In genomic region chr19:51394045-51394836, GRCh38 we compare ENCODE assay signal across 8 cellular contexts. TPM values are rescaled to one million over a fixed set of nuclear protein-coding genes. Genes with fewer than 3 reads are reported as not detected.
A peak's percentile ranks its signal among the peaks of the same experiment; 100 is the strongest.
DNase-seq lines count a peak whose midpoint lies in the region; ATAC-seq and TF ChIP-seq lines count a peak whose summit lies in the region.

No MANE protein-coding gene starts in this region.

- peak overlapping the region; percentile 93 for H3K27ac ChIP-seq in OCI-LY7 (ENCODE audit: low read depth, low read length, poor library complexity, severe bottlenecking)

- CTCF ChIA-PET in OCI-LY7 (lab: Charles Lee; ENCODE audit: unreplicated experiment): no interaction called here

- H3K4me1 ChIP-seq in OCI-LY7 (ENCODE audit: insufficient read depth, low read length, poor library complexity, severe bottlenecking) (peaks cover 30% of the 10 kb centered on the region), mucosa of descending colon (ENCODE audit: low read depth) (peaks cover 8% of the 10 kb centered on the region)

- no peaks in the 10 kb centered on the region for H4K20me1 ChIP-seq in OCI-LY7 (ENCODE audit: insufficient read depth, low read length)

- intact Hi-C loops in OCI-LY7 (cut with micrococcal nuclease; ENCODE audit: unreplicated experiment): loop anchor here (1.0 kb wide), 1 partner anchor 56 kb away; no protein-coding TSS in a partner anchor
- intact Hi-C loops in mucosa of descending colon (cut with DNase I, micrococcal nuclease): no loop called here

- H3K36me3 ChIP-seq in OCI-LY7 (ENCODE audit: insufficient read depth, low read length): no peaks in the 10 kb centered on the region
- no peaks in the 10 kb centered on the region for H3K36me3 ChIP-seq in mucosa of descending colon (ENCODE audit: low read depth)

- no peaks in the 10 kb centered on the region; the same call in 1 of the 2 replicates for H3K79me2 ChIP-seq in OCI-LY7 (ENCODE audit: insufficient read depth, low read depth, low read length)

- H3K4me2 ChIP-seq in OCI-LY7 (ENCODE audit: low read length): peak overlapping the region; percentile 95

- POLR2A ChIA-PET in OCI-LY7 (lab: Charles Lee): interaction anchor here (0.5 to 1.1 kb wide), 3 partner anchors 13 to 1048 kb away, joined by 3 read pairs; partner anchors contain the start of gene SIGLEC10

- H3K9me3 ChIP-seq in OCI-LY7 (ENCODE audit: low read length) (no peaks in the 10 kb centered on the region), mucosa of descending colon (no peaks in the 10 kb centered on the region)

- ATAC-seq in GM19324 (IDR thresholded peaks at IDR 0.05; ENCODE audit: low FRiP score, unreplicated experiment) (peak; percentile 95), HG03460 (IDR thresholded peaks at IDR 0.05; ENCODE audit: unreplicated experiment) (peak; percentile 84), mucosa of descending colon (peak; percentile 98)

- peak; percentile 12 to 96 (median 81) for DNase-seq in C1 segment of cervical spinal cord (lab: John Stamatoyannopoulos, UW)
- DNase-seq in OCI-LY7 (ENCODE audit: low spot score): peak; percentile 100
- DNase-seq in activated T-cell treated with anti-CD3 and anti-CD28 coated beads for 4 hours: peak; percentile 81
- DNase-seq in epithelial cell of proximal tubule (ENCODE audit: low read depth): peak; percentile 94
- DNase-seq in mucosa of descending colon: peak; percentile 90 to 95 (median 94)
- DNase-seq in stimulated activated CD8-positive, alpha-beta memory T cell treated with anti-CD3 and anti-CD28 coated beads, Interleukin-4, amount 100 ng/mL, for 1 hour (ENCODE audit: low read depth in 2 of 2, low spot score in 1 of 2): peak; percentile 56 to 74

- H3K4me3 ChIP-seq in OCI-LY7 (ENCODE audit: low read depth, low read length, poor library complexity, severe bottlenecking) (peak overlapping the region; percentile 85), epithelial cell of proximal tubule (ENCODE audit: low read depth, low read length) (peak overlapping the region; percentile 62), mucosa of descending colon (no peak overlapping the region)

- peak overlapping the region; percentile 83 for H2AFZ ChIP-seq in OCI-LY7 (ENCODE audit: low read length)

- no peaks in the 10 kb centered on the region for H3K9me2 ChIP-seq in OCI-LY7 (ENCODE audit: insufficient read depth, low read length)

- TF ChIP-seq CTCF in OCI-LY7 (conservative IDR thresholded peaks at IDR 0.05; ENCODE audit: low read length) (peak; percentile 30; the same call in 1 of the 2 replicates), epithelial cell of proximal tubule (conservative IDR thresholded peaks at IDR 0.05; ENCODE audit: low read depth, low read length) (peak; percentile 8), mucosa of descending colon (IDR thresholded peaks at IDR 0.05) (no peak)

- BruUV-seq in OCI-LY7 (replicated peaks; lab: Mats Ljungman, UMichigan): no TSS peak

RNA-seq across cellular contexts. Expression of gene C19orf84, which starts 3.9 kb away (rescaled TPM):
- not detected in 2 replicates for total RNA-seq in OCI-LY7 (2014; rRNA removed; shearing (Covaris generic))
- not detected in 2 replicates for total RNA-seq in OCI-LY7 (2022)
- not detected in 2 replicates for total RNA-seq in epithelial cell of proximal tubule
- total RNA-seq in mucosa of descending colon: not detected

RNA-seq across cellular contexts. Expression of gene LIM2, which starts 6.5 kb away (rescaled TPM):
- not detected in 2 replicates for total RNA-seq in OCI-LY7 (2014; rRNA removed; shearing (Covaris generic))
- total RNA-seq in OCI-LY7 (2022) (not detected in 2 replicates), epithelial cell of proximal tubule (not detected in 2 replicates), mucosa of descending colon (not detected)

RNA-seq across cellular contexts. Expression of gene NKG7, which starts 21.8 kb away (rescaled TPM):
- not detected in 2 replicates for total RNA-seq in OCI-LY7 (2014; rRNA removed; shearing (Covaris generic))
- not detected in 2 replicates for total RNA-seq in OCI-LY7 (2022)
- not detected in 2 replicates for total RNA-seq in epithelial cell of proximal tubule
- 1 to 10 TPM; 4.3 to 5.9 (median 4.4) TPM for total RNA-seq in mucosa of descending colon

RNA-seq across cellular contexts. Expression of gene SIGLEC10, which starts 23.2 kb away (rescaled TPM):
- total RNA-seq in OCI-LY7 (2014; rRNA removed; shearing (Covaris generic)): 20.7 and 25.2 TPM in 2 replicates
- total RNA-seq in OCI-LY7 (2022) (23.3 and 26.6 TPM in 2 replicates), epithelial cell of proximal tubule (not detected in 2 replicates), mucosa of descending colon (10 to 100 TPM in 1 of 3 donors, 1 to 10 TPM in 2; 1.3 to 10.8 (median 3.8) TPM)

RNA-seq across cellular contexts. Expression of gene CLDND2, which starts 25.4 kb away (rescaled TPM):
- not detected in 2 replicates for total RNA-seq in OCI-LY7 (2014; rRNA removed; shearing (Covaris generic))
- total RNA-seq in OCI-LY7 (2022): 1.4 and 1.9 TPM in 2 replicates
- total RNA-seq in epithelial cell of proximal tubule: not detected in 2 replicates
- total RNA-seq in mucosa of descending colon: 1 to 10 TPM; 1.3 to 2.1 (median 1.3) TPM
